In genomic region chr5:149839761-149840160, GRCh38 we compare ENCODE assay signal across 1 cellular context.
TF ChIP-seq lines count a peak whose summit lies in the region.

No MANE protein-coding gene starts in this region.

TF ChIP-seq in GM23338, 12 proteins besides CTCF, POLR2A, EP300 and RAD21 (continued from another document):
- no peak for TF ChIP-seq ZNF462 (CRISPR knock-in tag; IDR thresholded peaks at IDR 0.05)
- no peak for TF ChIP-seq POLR2AphosphoS5 (IDR thresholded peaks at IDR 0.05; ENCODE audit: low read depth)
- TF ChIP-seq ETS1 (IDR thresholded peaks at IDR 0.05): no peak
- TF ChIP-seq ZNF114 (CRISPR knock-in tag; IDR thresholded peaks at IDR 0.05): no peak
- no peak for TF ChIP-seq CREB1 (CRISPR knock-in tag; IDR thresholded peaks at IDR 0.05; ENCODE audit: low read depth)
